In the genomic region with DNA sequence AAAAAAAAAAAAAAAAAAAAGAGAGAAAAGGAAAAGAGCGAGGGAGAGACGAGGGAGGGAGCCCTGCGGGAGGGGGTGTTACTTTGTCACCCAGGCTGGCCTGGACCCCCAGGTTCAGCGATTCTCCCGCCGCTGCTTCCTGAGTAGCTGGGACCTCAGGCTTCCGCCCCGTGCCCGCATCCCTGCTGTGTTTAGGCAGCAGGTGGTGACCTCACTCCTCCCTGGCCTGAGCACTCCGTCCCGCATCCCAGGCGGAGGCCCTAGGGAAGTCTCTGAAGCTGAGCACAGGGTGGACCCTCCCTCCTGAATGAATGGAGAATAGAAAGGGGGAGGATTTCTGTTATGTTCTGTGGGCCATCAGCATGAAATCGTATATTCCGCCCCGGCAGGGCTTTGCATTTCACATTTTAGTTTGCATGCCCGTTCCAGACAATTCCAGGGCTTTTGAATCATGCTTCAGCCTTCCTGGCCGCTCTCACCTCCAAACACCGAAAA, we compare ENCODE assay signal across 9 cellular contexts. TPM values are rescaled to one million over a fixed set of nuclear protein-coding genes. Genes with fewer than 3 reads are reported as not detected.
DNase-seq lines count a peak whose midpoint lies in the region; ATAC-seq, FAIRE-seq and TF ChIP-seq lines count a peak whose summit lies in the region.
"Not testable (repeated sequence)": the region's sequence is repeated elsewhere in the genome, so short reads cannot be mapped to it uniquely, and the experiment has no call there.
"Had no signal": no experiment of that assay in that cellular context is flagged by ENCODE, and none has a peak within 500 bp of the region (broad histone marks: within the 10 kb centered on the region; RNA-seq: fewer than 3 reads in every experiment).

No MANE protein-coding gene starts in this region.

- TF ChIP-seq RAD21 in GM12878 (IDR thresholded peaks at IDR 0.05; ENCODE audit: insufficient read depth, low read depth, low read length) = not testable (repeated sequence)

- in situ Hi-C loops in GM12878 (cut with MboI) = loop anchor here (25.0 kb wide), 1 partner anchor 1148 kb away; the partner anchor contains the start of genes C19orf84 and LIM2

- not testable (repeated sequence) for H2AFZ ChIP-seq in GM12878 (ENCODE audit: control insufficient read depth, low read depth, low read length)

- ATAC-seq in HG03432 (IDR thresholded peaks at IDR 0.05; ENCODE audit: unreplicated experiment) (peak; percentile 2), GM12878 (peak; percentile 5)
- ATAC-seq in right lobe of liver = not testable (repeated sequence)

- WGBS in GM12878 (ENCODE audit: insufficient coverage, insufficient replicate concordance, low lambda C conversion rate, missing lambda C conversion rate) = 14% methylated on average over 15 of the region's 18 CpGs
- WGBS in right lobe of liver (ENCODE audit: insufficient coverage, low coverage, low lambda C conversion rate, missing lambda C conversion rate) = 13% methylated on average over 6 of the region's 18 CpGs
- 16 to 21% methylated on average over 18 of the region's 18 CpGs for WGBS in thyroid gland, 2 donors

- H3K36me3 ChIP-seq in GM12878 (ENCODE audit: control insufficient read depth in 2 of 2, insufficient read depth in 2 of 2, low read length in 1 of 2); right lobe of liver; thyroid gland: not testable (repeated sequence)

- TF ChIP-seq EP300 in GM12878 (IDR thresholded peaks at IDR 0.05; ENCODE audit: borderline replicate concordance in 1 of 2, control insufficient read depth in 1 of 2, low read depth in 2 of 2, low read length in 2 of 2) = not testable (repeated sequence)

- DNase-seq in Daoy (ENCODE audit: low read depth) = peak; percentile 11
- peak; percentile 36 for DNase-seq in activated CD4-positive, CD25-positive, alpha-beta regulatory T cell treated with anti-CD3 and anti-CD28 coated beads, Interleukin-2, amount 50 U/mL, for 72 hours
- not testable (repeated sequence) for DNase-seq in GM12878 (ENCODE audit: low read depth, low spot score); fibroblast of the aortic adventitia (ENCODE audit: low read depth)
- DNase-seq in right lobe of liver = peak in 1 of 3 donors; percentile 22
- DNase-seq in posterior vena cava (ENCODE audit: low spot score) = peak; percentile 79
- DNase-seq in thyroid gland = peak; percentile 15 to 16

- CTCF ChIA-PET in GM12878 (lab: Yijun Ruan, JAX) = interaction anchor here (0.7 kb wide), 2 partner anchors 8 to 89 kb away, joined by 3 to 4 read pairs; no protein-coding TSS in a partner anchor

- H3K9ac ChIP-seq in GM12878 (ENCODE audit: control insufficient read depth, insufficient read depth, low read length) = peak overlapping the region; percentile 47; the same call in 1 of the 2 replicates

- H4K20me1 ChIP-seq in GM12878 (ENCODE audit: control insufficient read depth, insufficient read depth) = not testable (repeated sequence)

- H3K27ac ChIP-seq in GM12878 (ENCODE audit: control insufficient read depth, insufficient read depth); right lobe of liver: not testable (repeated sequence)
- peak overlapping the region in 1 of 3 donors; percentile 65 for H3K27ac ChIP-seq in thyroid gland

- FAIRE-seq in GM12878 (lab: Jason Lieb, UNC) = not testable (repeated sequence)

- RAD21 ChIA-PET in GM12878 (lab: Charles Lee; ENCODE audit: unreplicated experiment) = not testable (repeated sequence)

- H3K4me2 ChIP-seq in GM12878 (ENCODE audit: control insufficient read depth, insufficient read depth) = peak overlapping the region; percentile 86

- peak overlapping the region; percentile 92 for H3K4me3 ChIP-seq in GM12878
- H3K4me3 ChIP-seq in fibroblast of the aortic adventitia (ENCODE audit: low read depth, low read length) = peak overlapping the region; percentile 71
- peak overlapping the region; percentile 23 to 37 (median 32) for H3K4me3 ChIP-seq in right lobe of liver
- peak overlapping the region in 1 of 3 donors; percentile 44 for H3K4me3 ChIP-seq in thyroid gland (replicated peaks in 1 of 3)

- H3K4me1 ChIP-seq in GM12878 (ENCODE audit: control insufficient read depth, insufficient read depth, low read length); right lobe of liver: not testable (repeated sequence)
- peaks cover 16 to 25% of the 10 kb centered on the region in 2 donors for H3K4me1 ChIP-seq in thyroid gland

- TSS peak; percentile 92 for BruUV-seq in GM12878 (replicated peaks; lab: Mats Ljungman, UMichigan)

- SMC1A ChIA-PET in GM12878 (lab: Charles Lee; ENCODE audit: uncharacterized antibody, unreplicated experiment) = not testable (repeated sequence)

- TF ChIP-seq POLR2A in GM12878 (IDR thresholded peaks at IDR 0.05; ENCODE audit: low read depth, low read length); right lobe of liver (IDR thresholded peaks at IDR 0.05); thyroid gland (IDR thresholded peaks at IDR 0.05): not testable (repeated sequence)

- not testable (repeated sequence) for H3K27me3 ChIP-seq in GM12878 (replicated peaks in 1 of 2; ENCODE audit: control insufficient read depth in 2 of 2, insufficient read depth in 2 of 2, low read length in 1 of 2); right lobe of liver; thyroid gland

- intact Hi-C loops in GM12878 (cut with micrococcal nuclease; ENCODE audit: unreplicated experiment) = loop anchor here (5.0 kb wide), 1 partner anchor 102 kb away; the partner anchor contains the start of gene ZNF83
- intact Hi-C loops in right lobe of liver (cut with DNase I); posterior vena cava (cut with DNase I); thyroid gland (cut with DNase I): not testable (repeated sequence)

- not testable (repeated sequence) for H3K9me3 ChIP-seq in GM12878 (replicated peaks; ENCODE audit: control insufficient read depth, insufficient read depth, low read length); right lobe of liver; thyroid gland

- not testable (repeated sequence) for TF ChIP-seq CTCF in GM12878 (IDR thresholded peaks at IDR 0.05 in 2 of 3, conservative IDR thresholded peaks at IDR 0.05 in 1 of 3; ENCODE audit: control insufficient read depth in 2 of 3, extremely low read depth in 1 of 3, insufficient read depth in 1 of 3, low read depth in 3 of 3, low read length in 3 of 3); fibroblast of the aortic adventitia (IDR thresholded peaks at IDR 0.05; ENCODE audit: insufficient read depth, low read length); right lobe of liver (IDR thresholded peaks at IDR 0.05); thyroid gland (IDR thresholded peaks at IDR 0.05)

- POLR2A ChIA-PET in GM12878 (lab: Charles Lee) = interaction anchor here (0.7 kb wide), 2 partner anchors 332 to 1654 kb away, joined by 3 to 4 read pairs; no protein-coding TSS in a partner anchor

- H3K79me2 ChIP-seq in GM12878 (ENCODE audit: control insufficient read depth, insufficient read depth, low read length) = not testable (repeated sequence)

RNA-seq across cellular contexts. Expression of gene ZNF808, which starts 7.9 kb away (rescaled TPM):
- total RNA-seq in Daoy (2014; rRNA removed; shearing (Covaris generic)) = 8.6 and 10.6 TPM in 2 replicates
- total RNA-seq in GM12878 (2013; cell fraction: nucleolus; rRNA removed) = 201 and 204 TPM in 2 replicates
- 8.9 and 10.5 TPM in 2 replicates for total RNA-seq in GM12878 (2014; rRNA removed)
- total RNA-seq in GM12878 (2014; rRNA removed; fragmentation: Illumina TruSeq; extraction: Trizol) = 16.4 and 16.7 TPM in 2 replicates
- 13.8 and 20.2 TPM in 2 replicates for total RNA-seq in GM12878 (2021)
- 7.1 TPM for polyA plus RNA-seq in GM12878 (2011; ENCODE audit: low read depth)
- 17.2 and 25.8 TPM in 2 replicates for polyA plus RNA-seq in GM12878 (2011; rRNA removed)
- 7.6 and 8.3 TPM in 2 replicates for polyA plus RNA-seq in GM12878 (2011; cell fraction: cytosol; rRNA removed)
- 12.1 and 13.3 TPM in 2 replicates for polyA plus RNA-seq in GM12878 (2011; cell fraction: nucleus; rRNA removed)
- polyA plus RNA-seq in GM12878 (2012) = 6.0 and 6.1 TPM in 2 replicates
- polyA plus RNA-seq in GM12878 (2014; fragmentation: Illumina TruSeq; extraction: Trizol) = 7.8 and 8.6 TPM in 2 replicates
- polyA plus RNA-seq in GM12878 (2014; fragmentation: Nextera tagmentation; extraction: Ambion mirVana) = 1 to 10 TPM; 2.1 to 3.7 TPM
- polyA plus RNA-seq in GM12878 (2014; rRNA removed) = 4.2 and 5.4 TPM in 2 replicates
- 1 to 10 TPM; 6.1 to 6.7 TPM for polyA plus RNA-seq in GM12878 (2016; fragmentation: Nextera tagmentation; extraction: Ambion mirVana)
- 43.4 and 67.2 TPM in 2 replicates for polyA minus RNA-seq in GM12878 (2011; rRNA and poly(A)+ RNA removed)
- polyA minus RNA-seq in GM12878 (2011; cell fraction: cytosol; rRNA and poly(A)+ RNA removed) = 16.3 and 20.4 TPM in 2 replicates
- polyA minus RNA-seq in GM12878 (2011; cell fraction: nucleus; rRNA and poly(A)+ RNA removed) = 13.8 and 19.0 TPM in 2 replicates
- 13.4 and 23.6 TPM in 2 replicates for total RNA-seq in fibroblast of the aortic adventitia (ENCODE audit: low replicate concordance)
- total RNA-seq in right lobe of liver = 10 to 100 TPM in 1 of 6 experiments, 1 to 10 TPM in 5; 3.3 to 12.3 (median 5.8) TPM
- 10 to 100 TPM; 17.4 to 17.8 TPM for total RNA-seq in posterior vena cava
- 10 to 100 TPM; 33.4 to 98.3 (median 58.9) TPM for total RNA-seq in thyroid gland
- total RNA-seq: Calu3 had no signal

RNA-seq across cellular contexts. Expression of gene ZNF701, which starts 34.7 kb away (rescaled TPM):
- 6.3 and 11.7 TPM in 2 replicates for total RNA-seq in Daoy (2014; rRNA removed; shearing (Covaris generic))
- 107 and 110 TPM in 2 replicates for total RNA-seq in GM12878 (2013; cell fraction: nucleolus; rRNA removed)
- total RNA-seq in GM12878 (2014; rRNA removed) = 8.2 and 11.1 TPM in 2 replicates
- total RNA-seq in GM12878 (2014; rRNA removed; fragmentation: Illumina TruSeq; extraction: Trizol) = 9.8 and 10.8 TPM in 2 replicates
- total RNA-seq in GM12878 (2021) = 8.8 and 11.5 TPM in 2 replicates
- 5.8 TPM for polyA plus RNA-seq in GM12878 (2011; ENCODE audit: low read depth)
- polyA plus RNA-seq in GM12878 (2011; rRNA removed) = 18.1 and 20.3 TPM in 2 replicates
- 10.1 and 10.8 TPM in 2 replicates for polyA plus RNA-seq in GM12878 (2011; cell fraction: cytosol; rRNA removed)
- polyA plus RNA-seq in GM12878 (2011; cell fraction: nucleus; rRNA removed) = 15.1 and 19.7 TPM in 2 replicates
- polyA plus RNA-seq in GM12878 (2012) = 6.8 and 6.9 TPM in 2 replicates
- polyA plus RNA-seq in GM12878 (2014; fragmentation: Illumina TruSeq; extraction: Trizol) = 5.7 and 7.1 TPM in 2 replicates
- polyA plus RNA-seq in GM12878 (2014; fragmentation: Nextera tagmentation; extraction: Ambion mirVana) = 1 to 10 TPM; 3.1 to 3.7 TPM
- polyA plus RNA-seq in GM12878 (2014; rRNA removed) = 5.4 and 6.8 TPM in 2 replicates
- polyA plus RNA-seq in GM12878 (2016; fragmentation: Nextera tagmentation; extraction: Ambion mirVana) = 1 to 10 TPM; 7.7 to 8.9 TPM
- 30.8 and 43.6 TPM in 2 replicates for polyA minus RNA-seq in GM12878 (2011; rRNA and poly(A)+ RNA removed)
- polyA minus RNA-seq in GM12878 (2011; cell fraction: cytosol; rRNA and poly(A)+ RNA removed) = 8.3 and 14.7 TPM in 2 replicates
- polyA minus RNA-seq in GM12878 (2011; cell fraction: nucleus; rRNA and poly(A)+ RNA removed) = 14.9 and 23.7 TPM in 2 replicates
- total RNA-seq in fibroblast of the aortic adventitia (ENCODE audit: low replicate concordance) = 8.4 and 12.6 TPM in 2 replicates
- total RNA-seq in right lobe of liver = 1 to 10 TPM; 2.5 to 6.4 (median 4.0) TPM
- 10 to 100 TPM; 11.3 to 16.0 TPM for total RNA-seq in posterior vena cava
- total RNA-seq in thyroid gland = 10 to 100 TPM; 22.3 to 39.3 (median 28.3) TPM
- total RNA-seq: Calu3 had no signal
